8 cellular contexts compared by ENCODE assay signal in genomic region chr1:1013105-1013921, GRCh38. TPM values are rescaled to one million over a fixed set of nuclear protein-coding genes. Genes with fewer than 3 reads are reported as not detected.
DNase-seq lines count a peak whose midpoint lies in the region; ATAC-seq and TF ChIP-seq lines count a peak whose summit lies in the region.

Gene ISG15 (plus strand): TSS chr1:1013497. CDS start chr1:1013574, 77 bp downstream.

- peaks cover 10% of the 10 kb centered on the region for H3K9me3 Mint-ChIP-seq in nephron progenitor cell
- H3K9me3 Mint-ChIP-seq in stimulated activated naive CD8-positive, alpha-beta T cell treated with anti-CD3 and anti-CD28 coated beads, Interleukin-15, amount 100 ng/mL, for 72 hours: no peaks in the 10 kb centered on the region

- H3K4me1 Mint-ChIP-seq in nephron progenitor cell: peaks cover 36% of the 10 kb centered on the region
- peaks cover 37% of the 10 kb centered on the region for H3K4me1 Mint-ChIP-seq in stimulated activated naive CD8-positive, alpha-beta T cell treated with anti-CD3 and anti-CD28 coated beads, Interleukin-15, amount 100 ng/mL, for 72 hours

- H3K36me3 Mint-ChIP-seq in nephron progenitor cell (ENCODE audit: low read depth): peaks cover 14% of the 10 kb centered on the region

- peak; percentile 96 for DNase-seq in COLO668 (lab: John Stamatoyannopoulos, UW; ENCODE audit: unreplicated experiment)
- peak; percentile 69 for DNase-seq in HS-5 (ENCODE audit: low read depth)
- peak; percentile 96 for DNase-seq in RPMI8226
- peak; percentile 78 for DNase-seq in activated T-helper 9 cell treated with anti-CD3 and anti-CD28 coated beads, Interleukin-2, amount 50 U/mL, for 16 hours (ENCODE audit: low read depth)
- peak; percentile 80 for DNase-seq in fibroblast of the aortic adventitia (ENCODE audit: low read depth)
- DNase-seq in nephron progenitor cell: peak; percentile 71
- peak; percentile 77 to 90 for DNase-seq in stimulated activated naive CD8-positive, alpha-beta T cell treated with anti-CD3 and anti-CD28 coated beads, Interleukin-15, amount 100 ng/mL, for 72 hours

- no peak for TF ChIP-seq CTCF in fibroblast of the aortic adventitia (IDR thresholded peaks at IDR 0.05; ENCODE audit: insufficient read depth, low read length)
- TF ChIP-seq CTCF in nephron progenitor cell (IDR thresholded peaks at IDR 0.05): no peak

- H3K4me3 ChIP-seq in fibroblast of the aortic adventitia (ENCODE audit: low read depth, low read length): peak within 1 kb of the TSS; percentile 66

- peak; percentile 84 for ATAC-seq in GM19455 (IDR thresholded peaks at IDR 0.05; ENCODE audit: unreplicated experiment)
- peak; percentile 96 for ATAC-seq in stimulated activated naive CD8-positive, alpha-beta T cell treated with anti-CD3 and anti-CD28 coated beads, Interleukin-15, amount 100 ng/mL, for 72 hours

- peaks cover 9% of the 10 kb centered on the region for H3K27me3 Mint-ChIP-seq in nephron progenitor cell (ENCODE audit: low read depth, poor library complexity)
- no peaks in the 10 kb centered on the region for H3K27me3 Mint-ChIP-seq in stimulated activated naive CD8-positive, alpha-beta T cell treated with anti-CD3 and anti-CD28 coated beads, Interleukin-15, amount 100 ng/mL, for 72 hours

- peak within 1 kb of the TSS; percentile 90 for H3K27ac Mint-ChIP-seq in nephron progenitor cell
- peak within 1 kb of the TSS; percentile 92 to 99 for H3K27ac Mint-ChIP-seq in stimulated activated naive CD8-positive, alpha-beta T cell treated with anti-CD3 and anti-CD28 coated beads, Interleukin-15, amount 100 ng/mL, for 72 hours

- H3K4me3 Mint-ChIP-seq in nephron progenitor cell: peak within 1 kb of the TSS; percentile 83
- peak within 1 kb of the TSS; percentile 91 to 99 for H3K4me3 Mint-ChIP-seq in stimulated activated naive CD8-positive, alpha-beta T cell treated with anti-CD3 and anti-CD28 coated beads, Interleukin-15, amount 100 ng/mL, for 72 hours

RNA-seq across cellular contexts. Expression of gene ISG15, which starts in this region (rescaled TPM):
- total RNA-seq in fibroblast of the aortic adventitia (ENCODE audit: low replicate concordance): 34.7 and 39.6 TPM in 2 replicates

Comparison
In these comparisons a context has a peak if more than half of its experiments do, and no peak if none do; other contexts are left out.
1. Peak in every context shown above with its lines: DNase-seq, ATAC-seq and H3K4me3 ChIP-seq.